ENCODE assay signal across 8 cellular contexts in the genomic region with DNA sequence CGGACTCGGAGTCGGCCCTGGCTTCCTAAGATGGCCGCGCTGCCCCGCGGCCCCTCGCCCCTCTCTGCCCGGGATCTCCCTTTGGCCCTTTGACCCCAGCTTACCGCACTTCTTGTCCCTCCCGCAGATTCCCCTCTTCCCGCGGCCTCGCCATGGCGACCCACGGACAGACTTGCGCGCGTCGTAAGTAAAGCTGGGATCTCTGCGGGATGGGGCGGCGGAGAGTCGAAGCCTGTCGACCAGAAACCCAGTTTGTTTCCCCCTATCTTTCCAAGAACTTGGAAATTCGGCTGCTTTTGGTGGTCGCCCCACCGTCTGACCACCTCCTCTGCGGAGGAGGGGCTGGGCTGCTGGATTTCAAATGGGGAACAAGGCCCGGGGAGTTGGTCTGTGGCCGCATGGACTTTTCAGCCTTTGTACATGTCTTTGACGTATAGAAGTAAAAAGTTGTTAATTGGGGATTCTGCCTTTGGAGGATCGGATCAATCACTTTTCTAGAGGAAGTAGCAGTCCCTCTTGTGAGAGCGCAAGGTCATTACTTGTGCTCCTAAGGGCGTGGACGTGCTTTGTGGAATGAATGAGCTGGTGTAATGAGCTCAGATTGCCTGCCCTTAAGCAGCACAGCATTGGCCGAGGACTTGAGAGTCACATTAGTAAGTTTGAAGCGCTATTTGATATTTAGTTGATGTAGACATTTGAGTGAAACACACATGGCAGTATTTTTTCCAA. TPM values are rescaled to one million over a fixed set of nuclear protein-coding genes. Genes with fewer than 3 reads are reported as not detected.
DNase-seq lines count a peak whose midpoint lies in the region.

No MANE protein-coding gene starts in this region.

- no peaks in the 10 kb centered on the region for H3K27me3 ChIP-seq in adipocyte (replicated peaks; ENCODE audit: control insufficient read depth, insufficient read depth, low read length)
- H3K27me3 ChIP-seq in skeletal muscle tissue (ENCODE audit: control insufficient read depth in 3 of 3, insufficient read depth in 3 of 3, low read length in 3 of 3): no peaks in the 10 kb centered on the region

- H3K9ac ChIP-seq in adipocyte (ENCODE audit: low read length) (peak overlapping the region; percentile 100), skeletal muscle tissue (ENCODE audit: low read depth in 1 of 3, low read length in 3 of 3) (peak overlapping the region; percentile 93 to 100 (median 100))

- DNase-seq in activated naive CD4-positive, alpha-beta T cell treated with Interleukin-2 at 50 U/mL for 16 hours: peak; percentile 41
- DNase-seq in activated naive CD4-positive, alpha-beta T cell (lab: John Stamatoyannopoulos, UW): no peak
- DNase-seq in NCI-H460 (ENCODE audit: extremely low read depth, low read depth): peak; percentile 32
- DNase-seq in adipocyte (ENCODE audit: low read depth): peak; percentile 81
- no peak for DNase-seq in H4 (ENCODE audit: low spot score)
- no peak for DNase-seq in putamen (ENCODE audit: low spot score)

- H3K4me1 ChIP-seq in adipocyte (ENCODE audit: control insufficient read depth, insufficient read depth, low read length) (peaks cover 38% of the 10 kb centered on the region), skeletal muscle tissue (ENCODE audit: control insufficient read depth in 3 of 3, insufficient read depth in 3 of 3, low read length in 3 of 3) (peaks cover 21 to 42% (median 27%) of the 10 kb centered on the region in 3 donors)

- peaks cover 40% of the 10 kb centered on the region for H3K36me3 ChIP-seq in adipocyte (ENCODE audit: control insufficient read depth, insufficient read depth, low read length, severe bottlenecking)
- H3K36me3 ChIP-seq in skeletal muscle tissue (ENCODE audit: control insufficient read depth in 3 of 3, insufficient read depth in 3 of 3, low read length in 3 of 3): peaks cover 13 to 23% (median 21%) of the 10 kb centered on the region in 3 donors

- peak overlapping the region; percentile 99 for H3K27ac ChIP-seq in skeletal muscle tissue (ENCODE audit: low read depth, low read length)

- H3K4me3 ChIP-seq in adipocyte (ENCODE audit: low read length): peak overlapping the region; percentile 99
- H3K4me3 ChIP-seq in iPS-11a (ENCODE audit: low read depth, low read length): peak overlapping the region; percentile 68
- peak overlapping the region; percentile 83 to 98 (median 93) for H3K4me3 ChIP-seq in skeletal muscle tissue (ENCODE audit: low read length in 3 of 3)

- H3K9me3 ChIP-seq in adipocyte (ENCODE audit: control insufficient read depth, low read length) (no peaks in the 10 kb centered on the region), skeletal muscle tissue (ENCODE audit: control insufficient read depth in 3 of 3, low read length in 3 of 3) (no peaks in the 10 kb centered on the region)

RNA-seq across cellular contexts. Expression of a gene that starts 0.6 kb away (rescaled TPM):
- total RNA-seq in NCI-H460 (2014; rRNA removed; shearing (Covaris generic)): 323 and 341 TPM in 2 replicates
- 205 and 247 TPM in 2 replicates for polyA plus RNA-seq in NCI-H460 (2014; cell fraction: nucleus; rRNA removed)
- 236 TPM for total RNA-seq in skeletal muscle tissue
- 230 and 259 TPM in 2 replicates for total RNA-seq in H4 (2014; rRNA removed; shearing (Covaris generic))

RNA-seq across cellular contexts. Expression of a gene that starts 24.6 kb away (rescaled TPM):
- total RNA-seq in NCI-H460 (2014; rRNA removed; shearing (Covaris generic)): 27.2 and 31.7 TPM in 2 replicates
- 385 and 421 TPM in 2 replicates for polyA plus RNA-seq in NCI-H460 (2014; cell fraction: nucleus; rRNA removed)
- 4.2 TPM for total RNA-seq in skeletal muscle tissue
- 7.9 and 19.9 TPM in 2 replicates for total RNA-seq in H4 (2014; rRNA removed; shearing (Covaris generic))

Comparison
In these comparisons a context has a peak if more than half of its experiments do, and no peak if none do; other contexts are left out.
1. DNase-seq: peak in activated naive CD4-positive, alpha-beta T cell treated with Interleukin-2 at 50 U/mL for 16 hours (single experiment), NCI-H460 (single experiment) and adipocyte (single experiment); none in activated naive CD4-positive, alpha-beta T cell (0 of 4), H4 (single experiment) and putamen (single experiment).
2. Peak in every context shown above with its lines, with median percentiles within 50 percentile points of each other: H3K4me3 ChIP-seq.